In the genomic region with DNA sequence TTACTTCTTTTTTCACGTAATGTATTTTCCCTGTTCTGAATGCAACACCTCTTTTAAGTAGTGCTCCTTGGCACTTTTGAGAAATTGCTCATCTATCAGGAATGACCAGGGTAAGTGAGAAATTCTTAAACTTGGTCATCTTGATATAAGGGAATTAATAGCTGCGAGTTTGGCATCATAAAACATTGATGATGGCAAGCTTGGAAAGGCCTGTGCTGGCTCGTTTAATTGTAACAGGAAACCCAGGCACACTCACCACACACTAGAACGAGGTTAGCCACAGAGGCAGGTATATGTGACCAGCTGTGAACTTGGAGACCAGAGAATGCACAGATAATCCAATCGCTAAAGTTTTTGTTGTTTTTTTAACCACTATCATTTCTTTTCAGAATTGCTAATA, we compare ENCODE assay signal across 15 cellular contexts. TPM values are rescaled to one million over a fixed set of nuclear protein-coding genes. Genes with fewer than 3 reads are reported as not detected.
DNase-seq lines count a peak whose midpoint lies in the region; ATAC-seq and TF ChIP-seq lines count a peak whose summit lies in the region.
"Had no signal": no experiment of that assay in that cellular context is flagged by ENCODE, and none has a peak within 500 bp of the region (broad histone marks: within the 10 kb centered on the region; RNA-seq: fewer than 3 reads in every experiment).

No MANE protein-coding gene starts in this region.

- H3K9me3 ChIP-seq in right atrium auricular region (no peaks in the 10 kb centered on the region), left lung (no peaks in the 10 kb centered on the region)
- H3K9me3 ChIP-seq: ovary, spleen, upper lobe of right lung had no signal

- no peak for TF ChIP-seq CTCF in AG09309 (IDR thresholded peaks at IDR 0.05; ENCODE audit: control insufficient read depth, insufficient read depth, low read depth, low read length, missing control alignments)
- no peak for TF ChIP-seq CTCF in RWPE1 (conservative IDR thresholded peaks at IDR 0.05; ENCODE audit: low read depth)
- TF ChIP-seq CTCF in right atrium auricular region (IDR thresholded peaks at IDR 0.05), result no peak
- no peak for TF ChIP-seq CTCF in left lung (IDR thresholded peaks at IDR 0.05)

- H3K4me3 ChIP-seq in AG09309 (ENCODE audit: control insufficient read depth, low read depth, low read length), result no peak overlapping the region
- no peak overlapping the region for H3K4me3 ChIP-seq in right atrium auricular region
- H3K4me3 ChIP-seq in left lung, result no peak overlapping the region
- H3K4me3 ChIP-seq: ovary, spleen, upper lobe of right lung had no signal

- H3K4me1 ChIP-seq in right atrium auricular region (peaks cover 0 to 45% of the 10 kb centered on the region in 2 donors), left lung (no peaks in the 10 kb centered on the region)

- H3K27ac ChIP-seq in RWPE1 (peak overlapping the region; percentile 92), right atrium auricular region (peak overlapping the region; percentile 71 to 91), left lung (no peak overlapping the region)
- H3K27ac ChIP-seq: ovary, upper lobe of right lung had no signal

- DNase-seq in NCI-H2196 (lab: John Stamatoyannopoulos, UW; ENCODE audit: unreplicated experiment) (peak; percentile 34), NCI-H2196 treated with DMSO at 0.1 percent for 48 hours (lab: John Stamatoyannopoulos, UW; ENCODE audit: unreplicated experiment) (no peak), AG09309 (ENCODE audit: low read depth) (peak; percentile 8), RWPE1 (ENCODE audit: low spot score) (peak; percentile 48), right atrium auricular region (ENCODE audit: low spot score) (no peak), left lung (no peak), medulla oblongata (ENCODE audit: extremely low spot score) (no peak)
- DNase-seq in stimulated activated CD4-positive, alpha-beta T cell treated with anti-CD3 and anti-CD28 coated beads, Interleukin-15, amount 100 ng/mL, for 24 hours, result no peak
- DNase-seq: activated B cell treated with CpG ODN at 0.5 μM for 24 hours; activated naive CD4-positive, alpha-beta T cell treated with anti-CD3 and anti-CD28 coated beads for 36 hours; ovary; spleen; upper lobe of right lung had no signal

- H3K27me3 ChIP-seq in right atrium auricular region (no peaks in the 10 kb centered on the region), left lung (no peaks in the 10 kb centered on the region)
- H3K27me3 ChIP-seq: ovary, spleen, upper lobe of right lung had no signal

- POLR2A ChIA-PET in RWPE1 (lab: Yijun Ruan, JAX; ENCODE audit: low non-redundant PET), result no interaction called here

- H3K36me3 ChIP-seq in right atrium auricular region (peaks cover 12% of the 10 kb centered on the region), left lung (peaks cover 0 to 82% of the 10 kb centered on the region in 2 donors)
- H3K36me3 ChIP-seq: ovary had no signal

- CTCF ChIA-PET in RWPE1 (lab: Yijun Ruan, JAX), result no interaction called here

- intact Hi-C loops in left lung (cut with DNase I), result no loop called here

- ATAC-seq in left lung, result no peak
- ATAC-seq: upper lobe of right lung had no signal

RNA-seq across cellular contexts. Expression of a gene that starts 24.3 kb away (rescaled TPM):
- total RNA-seq in right atrium auricular region (10 to 100 TPM; 11.6 to 12.4 TPM), left lung (10 to 100 TPM; 23.9 to 31.8 TPM)

RNA-seq across cellular contexts. Expression of a gene that starts 49.3 kb away (rescaled TPM):
- not detected for total RNA-seq in right atrium auricular region
- total RNA-seq in left lung, result not detected
- total RNA-seq: activated naive CD4-positive, alpha-beta T cell treated with anti-CD3 and anti-CD28 coated beads for 36 hours; Daoy; ovary; T-helper 1 cell treated with Interleukin-12 subunit alpha and Interleukin-12 subunit beta and Interleukin-4 antibody, amounts not matched to agents 30 ng/mL and 1 ng/mL, for 36 hours; upper lobe of right lung had no signal

Comparison
In these comparisons a context has a peak if more than half of its experiments do, and no peak if none do; other contexts are left out.
1. DNase-seq: peak in NCI-H2196 (single experiment), AG09309 (single experiment) and RWPE1 (single experiment); none in NCI-H2196 treated with DMSO at 0.1 percent for 48 hours (single experiment), right atrium auricular region (single experiment), stimulated activated CD4-positive, alpha-beta T cell treated with anti-CD3 and anti-CD28 coated beads, Interleukin-15, amount 100 ng/mL, for 24 hours (single experiment), left lung (0 of 2) and medulla oblongata (single experiment).
2. H3K27ac ChIP-seq: peak in RWPE1 (single experiment) and right atrium auricular region (2 of 2); none in left lung (0 of 2).